8 cellular contexts compared by ENCODE assay signal in the genomic region with DNA sequence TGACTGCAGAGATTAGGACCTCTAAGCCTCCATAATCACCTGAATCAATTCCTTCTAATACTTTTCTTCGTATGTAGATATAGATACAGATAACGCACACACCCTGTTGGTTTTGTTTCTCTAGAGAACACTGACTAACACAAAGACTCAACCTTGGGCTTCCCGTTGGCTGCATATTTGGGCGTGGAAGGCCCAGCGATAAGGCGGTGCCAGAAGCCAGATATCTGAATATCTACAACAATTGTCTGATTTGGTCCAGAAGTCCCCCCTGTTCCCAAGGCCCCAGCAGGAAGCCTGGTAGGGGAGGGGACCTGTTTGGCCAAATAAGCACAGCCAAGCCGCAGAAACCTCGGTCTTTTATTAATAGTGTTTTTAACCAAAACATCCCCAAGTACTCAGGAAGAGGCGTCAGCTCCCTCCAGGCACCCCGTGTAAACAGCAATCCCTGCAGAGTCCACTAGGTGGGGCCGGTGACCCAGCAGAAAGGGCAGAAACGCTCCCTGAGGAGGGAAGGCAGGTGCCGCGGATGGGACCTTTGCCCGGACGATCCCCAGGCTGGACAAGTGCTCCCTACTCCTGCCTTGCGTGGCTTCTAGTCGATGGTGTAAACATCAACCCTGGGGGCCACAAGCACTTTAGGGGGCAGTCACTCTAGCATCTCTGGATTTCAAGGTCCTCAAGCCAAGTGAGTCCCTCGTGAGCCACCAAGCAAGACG. TPM values are rescaled to one million over a fixed set of nuclear protein-coding genes. Genes with fewer than 3 reads are reported as not detected.
DNase-seq lines count a peak whose midpoint lies in the region; ATAC-seq and TF ChIP-seq lines count a peak whose summit lies in the region.

No MANE protein-coding gene starts in this region.

- WGBS in esophagus squamous epithelium, 2 donors: 16 to 26% methylated on average over 9 to 14 of the region's 20 CpGs

- no peaks in the 10 kb centered on the region for H3K9me3 ChIP-seq in CD4-positive, alpha-beta T cell (ENCODE audit: control insufficient read depth, low read length)
- H3K9me3 ChIP-seq in HEK293 (ENCODE audit: control insufficient read depth, insufficient read depth, low read depth, low read length): no peaks in the 10 kb centered on the region
- no peaks in the 10 kb centered on the region for H3K9me3 ChIP-seq in PC-3 (ENCODE audit: low read length)
- no peaks in the 10 kb centered on the region for H3K9me3 ChIP-seq in esophagus squamous epithelium

- H3K27me3 ChIP-seq in CD4-positive, alpha-beta T cell (ENCODE audit: control insufficient read depth, insufficient read depth, low read length): no peaks in the 10 kb centered on the region
- H3K27me3 ChIP-seq in PC-3 (ENCODE audit: low read length) (no peaks in the 10 kb centered on the region), esophagus squamous epithelium (peaks cover 0 to 5% (median 0%) of the 10 kb centered on the region in 4 donors)

- TF ChIP-seq POLR2A in esophagus squamous epithelium (IDR thresholded peaks at IDR 0.05): no peak

- H3K9ac ChIP-seq in PC-3 (ENCODE audit: low read length): no peak overlapping the region

- H3K36me3 ChIP-seq in HEK293 (ENCODE audit: control insufficient read depth in 2 of 2, insufficient read depth in 1 of 2, low read length in 2 of 2) (peaks cover 0 to 15% of the 10 kb centered on the region in 2 experiments; a peak in 1 of 3 replicates), PC-3 (ENCODE audit: low read depth, low read length) (no peaks in the 10 kb centered on the region), esophagus squamous epithelium (no peaks in the 10 kb centered on the region)

- no peaks in the 10 kb centered on the region for H3F3A ChIP-seq in PC-3 (ENCODE audit: low read length, unreplicated experiment)

- H3K4me1 ChIP-seq in HEK293 (ENCODE audit: control insufficient read depth, insufficient read depth, low read length) (no peaks in the 10 kb centered on the region; the same call in 1 of the 2 replicates), PC-3 (ENCODE audit: insufficient read depth, low read length) (peaks cover 8% of the 10 kb centered on the region), esophagus squamous epithelium (peaks cover 3 to 21% (median 11%) of the 10 kb centered on the region in 3 donors)

- CTCF ChIA-PET in CD4-positive, alpha-beta T cell (lab: Charles Lee): interaction anchor here (0.6 to 2.8 kb wide), 13 partner anchors 11 to 210 kb away, joined by 3 to 28 read pairs (median 4); no protein-coding TSS in a partner anchor
- CTCF ChIA-PET in HEK293 (lab: Yijun Ruan, JAX) (interaction anchor here (0.5 to 8.0 kb wide), 33 partner anchors 10 to 634 kb away, joined by 3 to 114 read pairs (median 4); no protein-coding TSS in a partner anchor), PC-3 (lab: Charles Lee) (interaction anchor here (0.6 to 2.3 kb wide), 6 partner anchors 12 to 1279 kb away, joined by 3 to 20 read pairs (median 5); no protein-coding TSS in a partner anchor)

- H3K79me2 ChIP-seq in PC-3 (ENCODE audit: low read length): no peaks in the 10 kb centered on the region

- no peak overlapping the region for H3K4me3 ChIP-seq in HEK293 (ENCODE audit: low read depth, low read length)
- H3K4me3 ChIP-seq in PC-3 (ENCODE audit: low read length): no peak overlapping the region; the same call in 1 of the 2 replicates
- H3K4me3 ChIP-seq in esophagus squamous epithelium: no peak overlapping the region

- peak; percentile 91 for TF ChIP-seq CTCF in CD4-positive, alpha-beta T cell (IDR thresholded peaks at IDR 0.05)
- peak; percentile 83 for TF ChIP-seq CTCF in HEK293 (tag by site-specific recombination; IDR thresholded peaks at IDR 0.05)
- TF ChIP-seq CTCF in PC-3 (conservative IDR thresholded peaks at IDR 0.05; ENCODE audit: low read depth, low read length): peak; percentile 81
- peak; percentile 78 to 95 (median 93) for TF ChIP-seq CTCF in esophagus squamous epithelium (IDR thresholded peaks at IDR 0.05)
- TF ChIP-seq CTCF in natural killer cell (IDR thresholded peaks at IDR 0.05): peak; percentile 83

- no TSS peak for BruUV-seq in PC-3 (replicated peaks; lab: Mats Ljungman, UMichigan)

- no peaks in the 10 kb centered on the region for H3K36me3 Mint-ChIP-seq in CD4-positive, alpha-beta T cell (ENCODE audit: low read depth)
- no peaks in the 10 kb centered on the region for H3K36me3 Mint-ChIP-seq in activated T-cell treated with anti-CD3 and anti-CD28 coated beads, Interleukin-2, amount 50 U/mL, for 4 hours (ENCODE audit: insufficient read depth)
- no peaks in the 10 kb centered on the region for H3K36me3 Mint-ChIP-seq in natural killer cell
- H3K36me3 Mint-ChIP-seq in stimulated activated memory B cell treated with anti-CD40 and anti-IgM and Interleukin-4, amounts not matched to agents 10 μg/mL and 1 μg/mL and 100 μg/mL, for 72 hours: peaks cover 9% of the 10 kb centered on the region

- no peak overlapping the region for H3K4me3 Mint-ChIP-seq in CD4-positive, alpha-beta T cell
- H3K4me3 Mint-ChIP-seq in activated T-cell treated with anti-CD3 and anti-CD28 coated beads, Interleukin-2, amount 50 U/mL, for 4 hours: peak overlapping the region; percentile 19
- H3K4me3 Mint-ChIP-seq in natural killer cell: peak overlapping the region; percentile 56
- no peak overlapping the region for H3K4me3 Mint-ChIP-seq in stimulated activated memory B cell treated with anti-CD40 and anti-IgM and Interleukin-4, amounts not matched to agents 10 μg/mL and 1 μg/mL and 100 μg/mL, for 72 hours

- peaks cover 8% of the 10 kb centered on the region for H3K4me1 Mint-ChIP-seq in CD4-positive, alpha-beta T cell (ENCODE audit: low read depth)
- H3K4me1 Mint-ChIP-seq in activated T-cell treated with anti-CD3 and anti-CD28 coated beads, Interleukin-2, amount 50 U/mL, for 4 hours (ENCODE audit: low read depth): peaks cover 11% of the 10 kb centered on the region
- H3K4me1 Mint-ChIP-seq in natural killer cell: peaks cover 35 to 37% of the 10 kb centered on the region in 2 donors
- peaks cover 14% of the 10 kb centered on the region for H3K4me1 Mint-ChIP-seq in stimulated activated memory B cell treated with anti-CD40 and anti-IgM and Interleukin-4, amounts not matched to agents 10 μg/mL and 1 μg/mL and 100 μg/mL, for 72 hours

- peak; percentile 99 for ATAC-seq in CD4-positive, alpha-beta T cell (ENCODE audit: poor library complexity)
- peak; percentile 87 for ATAC-seq in PC-3
- ATAC-seq in activated T-cell treated with anti-CD3 and anti-CD28 coated beads, Interleukin-2, amount 50 U/mL, for 4 hours: peak; percentile 89 to 94
- ATAC-seq in natural killer cell: peak; percentile 31 to 65 (median 46)
- peak; percentile 82 for ATAC-seq in stimulated activated memory B cell treated with anti-CD40 and anti-IgM and Interleukin-4, amounts not matched to agents 10 μg/mL and 1 μg/mL and 100 μg/mL, for 72 hours
- no peak for ATAC-seq in GM18868 (IDR thresholded peaks at IDR 0.05; ENCODE audit: unreplicated experiment)

- peak overlapping the region; percentile 78 for H2AFZ ChIP-seq in PC-3 (ENCODE audit: low read length)

- H3K27me3 Mint-ChIP-seq in CD4-positive, alpha-beta T cell: peaks cover 6% of the 10 kb centered on the region
- no peaks in the 10 kb centered on the region for H3K27me3 Mint-ChIP-seq in activated T-cell treated with anti-CD3 and anti-CD28 coated beads, Interleukin-2, amount 50 U/mL, for 4 hours (ENCODE audit: low read depth)
- peaks cover 0 to 4% of the 10 kb centered on the region in 2 donors for H3K27me3 Mint-ChIP-seq in natural killer cell (ENCODE audit: low read depth in 2 of 2)
- no peaks in the 10 kb centered on the region for H3K27me3 Mint-ChIP-seq in stimulated activated memory B cell treated with anti-CD40 and anti-IgM and Interleukin-4, amounts not matched to agents 10 μg/mL and 1 μg/mL and 100 μg/mL, for 72 hours

- POLR2A ChIA-PET in CD4-positive, alpha-beta T cell (lab: Charles Lee): interaction anchor here (0.6 to 1.2 kb wide), 2 partner anchors 12 to 26 kb away, joined by 3 read pairs; no protein-coding TSS in a partner anchor
- POLR2A ChIA-PET in HEK293 (lab: Yijun Ruan, JAX): interaction anchor here (1.4 kb wide), 1 partner anchor 106 kb away, joined by 3 read pairs; no protein-coding TSS in a partner anchor
- POLR2A ChIA-PET in PC-3 (lab: Charles Lee; ENCODE audit: unreplicated experiment): interaction anchor here (0.6 kb wide), 2 partner anchors 13 to 338 kb away, joined by 3 read pairs; no protein-coding TSS in a partner anchor

- no peaks in the 10 kb centered on the region for H3K9me2 ChIP-seq in PC-3 (replicated peaks; ENCODE audit: low read length)

- peak; percentile 65 to 89 (median 82) for DNase-seq in CD4-positive, alpha-beta T cell
- DNase-seq in PC-3: peak; percentile 74
- peak; percentile 83 for DNase-seq in activated T-cell treated with anti-CD3 and anti-CD28 coated beads, Interleukin-2, amount 50 U/mL, for 4 hours
- DNase-seq in esophagus squamous epithelium (lab: John Stamatoyannopoulos, UW): no peak
- DNase-seq in natural killer cell: peak; percentile 83

- H4K20me1 ChIP-seq in PC-3 (ENCODE audit: low read length): no peaks in the 10 kb centered on the region

- intact Hi-C loops in CD4-positive, alpha-beta T cell (cut with DNase I, micrococcal nuclease): loop anchor here (1.0 to 2.0 kb wide), 2 partner anchors 64 to 210 kb away; no protein-coding TSS in a partner anchor
- intact Hi-C loops in PC-3 (cut with micrococcal nuclease) (loop anchor here (2.0 kb wide), 1 partner anchor 64 kb away; no protein-coding TSS in a partner anchor), esophagus squamous epithelium (cut with DNase I) (loop anchor here (5.0 kb wide), 1 partner anchor 69 kb away; no protein-coding TSS in a partner anchor), natural killer cell (cut with micrococcal nuclease) (loop anchor here (1.0 to 10.0 kb wide), 3 partner anchors 64 to 209 kb away; no protein-coding TSS in a partner anchor)

- H3K9me3 Mint-ChIP-seq in CD4-positive, alpha-beta T cell: no peaks in the 10 kb centered on the region
- H3K9me3 Mint-ChIP-seq in activated T-cell treated with anti-CD3 and anti-CD28 coated beads, Interleukin-2, amount 50 U/mL, for 4 hours: no peaks in the 10 kb centered on the region
- no peaks in the 10 kb centered on the region for H3K9me3 Mint-ChIP-seq in natural killer cell
- no peaks in the 10 kb centered on the region for H3K9me3 Mint-ChIP-seq in stimulated activated memory B cell treated with anti-CD40 and anti-IgM and Interleukin-4, amounts not matched to agents 10 μg/mL and 1 μg/mL and 100 μg/mL, for 72 hours

- peak overlapping the region; percentile 64 for H3K4me2 ChIP-seq in PC-3 (ENCODE audit: low read length)

- H3K27ac ChIP-seq in CD4-positive, alpha-beta T cell (ENCODE audit: low read depth, low read length): no peak overlapping the region
- H3K27ac ChIP-seq in HEK293 (ENCODE audit: extremely low read depth, low read depth, low read length): no peak overlapping the region
- H3K27ac ChIP-seq in PC-3 (ENCODE audit: low read length): peak overlapping the region; percentile 20
- peak overlapping the region; percentile 5 to 68 (median 48) for H3K27ac ChIP-seq in esophagus squamous epithelium

- no peak overlapping the region for H3K27ac Mint-ChIP-seq in CD4-positive, alpha-beta T cell
- H3K27ac Mint-ChIP-seq in natural killer cell: peak overlapping the region; percentile 95 to 96
- H3K27ac Mint-ChIP-seq in stimulated activated memory B cell treated with anti-CD40 and anti-IgM and Interleukin-4, amounts not matched to agents 10 μg/mL and 1 μg/mL and 100 μg/mL, for 72 hours: no peak overlapping the region

RNA-seq across cellular contexts. Expression of a gene that starts 56.9 kb away (rescaled TPM):
- total RNA-seq in CD4-positive, alpha-beta T cell: 10 to 100 TPM; 72.4 to 74.8 TPM
- total RNA-seq in PC-3 (2014; rRNA removed): 35.4 and 58.5 TPM in 2 replicates
- 10 to 100 TPM; 41.0 to 44.7 (median 43.3) TPM for total RNA-seq in activated T-cell treated with anti-CD3 and anti-CD28 coated beads, Interleukin-2, amount 50 U/mL, for 4 hours
- total RNA-seq in esophagus squamous epithelium: 100 to 1,000 TPM in 1 of 4 donors, 10 to 100 TPM in 3; 62.1 to 248 (median 75.5) TPM
- 100 to 1,000 TPM; 155 to 215 (median 163) TPM for total RNA-seq in natural killer cell

Comparison
In these comparisons a context has a peak if more than half of its experiments do, and no peak if none do; other contexts are left out.
1. H3K27ac ChIP-seq: peak in PC-3 (single experiment) and esophagus squamous epithelium (4 of 4); none in CD4-positive, alpha-beta T cell (single experiment) and HEK293 (single experiment).
2. H3K27ac Mint-ChIP-seq: peak in natural killer cell (2 of 2); none in CD4-positive, alpha-beta T cell (single experiment) and stimulated activated memory B cell treated with anti-CD40 and anti-IgM and Interleukin-4, amounts not matched to agents 10 μg/mL and 1 μg/mL and 100 μg/mL, for 72 hours (single experiment).
3. H3K4me3 Mint-ChIP-seq: peak in activated T-cell treated with anti-CD3 and anti-CD28 coated beads, Interleukin-2, amount 50 U/mL, for 4 hours (single experiment) and natural killer cell (single experiment); none in CD4-positive, alpha-beta T cell (single experiment) and stimulated activated memory B cell treated with anti-CD40 and anti-IgM and Interleukin-4, amounts not matched to agents 10 μg/mL and 1 μg/mL and 100 μg/mL, for 72 hours (single experiment).
4. Peak in every context shown above with its lines, with median percentiles within 50 percentile points of each other: CTCF ChIP-seq.